1 cellular context compared by ENCODE assay signal in genomic region chr16:78251115-78251514, GRCh38.
TF ChIP-seq lines count a peak whose summit lies in the region.

No MANE protein-coding gene starts in this region.

TF ChIP-seq in GM23338, 12 proteins besides CTCF, POLR2A, EP300 and RAD21 (continued from another document):
- TF ChIP-seq REST (IDR thresholded peaks at IDR 0.05; ENCODE audit: unreplicated experiment) (no peak), EZH2phosphoT487 (IDR thresholded peaks at IDR 0.05; ENCODE audit: unreplicated experiment) (no peak), JUNB (IDR thresholded peaks at IDR 0.05; ENCODE audit: unreplicated experiment) (no peak), NANOG (IDR thresholded peaks at IDR 0.05; ENCODE audit: borderline replicate concordance) (no peak), ETS1 (IDR thresholded peaks at IDR 0.05) (no peak), ZNF462 (CRISPR knock-in tag; IDR thresholded peaks at IDR 0.05) (no peak), ZNF114 (CRISPR knock-in tag; IDR thresholded peaks at IDR 0.05) (no peak)
TF ChIP-seq in GM23338: peak in this region for 0.
